ENCODE assay signal across 15 cellular contexts in the genomic region with DNA sequence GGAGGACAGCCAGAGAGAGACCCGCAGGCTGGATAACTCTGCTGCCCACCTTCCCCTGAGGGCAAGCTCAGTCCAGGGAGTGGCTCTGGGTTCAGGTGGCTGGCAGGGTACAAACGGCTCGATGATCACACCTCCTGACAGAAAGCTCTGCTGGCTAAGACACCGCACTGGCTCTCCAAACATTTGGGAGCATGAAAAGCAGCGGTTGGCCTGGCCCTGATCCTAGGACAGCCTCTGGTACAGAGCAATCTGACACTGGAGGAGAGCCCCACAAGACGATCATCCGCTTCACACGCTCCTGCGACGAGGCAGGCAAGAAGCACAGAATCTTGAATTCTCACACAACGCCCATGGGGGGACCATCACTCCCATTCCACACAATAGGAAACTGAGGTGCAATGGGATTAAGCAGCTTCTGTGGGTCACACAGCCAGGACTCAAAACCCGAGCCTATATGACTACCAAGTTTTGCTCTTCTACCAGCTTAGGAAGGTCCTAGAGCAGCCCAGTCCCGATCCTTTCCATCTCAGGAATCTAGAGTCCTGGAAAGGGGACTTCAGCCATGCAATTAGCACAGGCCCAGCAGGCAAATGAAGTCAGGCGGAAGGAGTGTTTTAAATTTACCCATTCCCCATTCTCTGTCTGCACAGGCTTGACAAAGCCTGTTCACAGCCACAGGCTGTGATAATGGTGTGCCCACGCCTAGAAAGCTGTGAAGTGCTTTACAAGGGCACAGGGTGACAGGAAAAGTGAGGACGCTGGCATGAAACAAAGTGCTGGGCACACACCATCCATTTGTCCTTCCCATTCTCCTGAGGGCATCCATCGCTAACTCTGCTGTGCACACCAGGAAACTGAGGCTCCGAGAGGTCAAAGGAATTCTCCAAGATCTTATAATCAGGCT.
DNase-seq lines count a peak whose midpoint lies in the region; ATAC-seq, FAIRE-seq and TF ChIP-seq lines count a peak whose summit lies in the region.
"Had no signal": no experiment of that assay in that cellular context is flagged by ENCODE, and none has a peak within 500 bp of the region (broad histone marks: within the 10 kb centered on the region; RNA-seq: fewer than 3 reads in every experiment).

No MANE protein-coding gene starts in this region.

- H3K4me1 Mint-ChIP-seq in immature natural killer cell, result peaks cover 88 to 94% of the 10 kb centered on the region in 2 donors

- H3K4me3 ChIP-seq in OCI-LY1 (ENCODE audit: low read depth, low read length, poor library complexity, severe bottlenecking) (peak overlapping the region; percentile 5), MG63 (no peak overlapping the region)

- peaks cover under 1 to 9% (median 8%) of the 10 kb centered on the region in 3 donors for H3K27me3 Mint-ChIP-seq in immature natural killer cell (ENCODE audit: low read depth in 3 of 3)

- H3K36me3 Mint-ChIP-seq in immature natural killer cell, result no peaks in the 10 kb centered on the region

- peak overlapping the region; percentile 65 to 94 (median 83) for H3K4me3 Mint-ChIP-seq in immature natural killer cell
- H3K4me3 Mint-ChIP-seq: activated naive CD4-positive, alpha-beta T cell treated with anti-CD3 and anti-CD28 coated beads for 36 hours; neural crest cell had no signal

- H3K9ac ChIP-seq in OCI-LY1 (ENCODE audit: low read length), result peak overlapping the region; percentile 70; the same call in 1 of the 2 replicates

- H3K4me2 ChIP-seq in OCI-LY1 (ENCODE audit: low read length), result peak overlapping the region; percentile 74; the same call in 1 of the 2 replicates

- TF ChIP-seq CTCF in OCI-LY1 (IDR thresholded peaks at IDR 0.05; ENCODE audit: low read length), result no peak

- in situ Hi-C loops in G401 (cut with HindIII; ENCODE audit: low sequenced_read_pairs), result no loop called here

- intact Hi-C loops in sciatic nerve (cut with DNase I), result no loop called here

- H3K27me3 ChIP-seq in OCI-LY1 (ENCODE audit: insufficient read depth, low read length), result no peaks in the 10 kb centered on the region
- no peaks in the 10 kb centered on the region for H3K27me3 ChIP-seq in MG63
- H3K27me3 ChIP-seq: BE2C had no signal

- peak overlapping the region; percentile 93 for H3K27ac ChIP-seq in OCI-LY1 (ENCODE audit: low read depth, low read length, poor library complexity, severe bottlenecking)

- H3F3A ChIP-seq in OCI-LY1 (ENCODE audit: insufficient read depth, low read length), result 0 out of 2 replicates have a peak, but pooled peaks cover 6% of the 10 kb centered on the region

- ATAC-seq in sciatic nerve (peak; percentile 76), GM21717 (IDR thresholded peaks at IDR 0.05; ENCODE audit: unreplicated experiment) (no peak)

- peaks cover 92% of the 10 kb centered on the region for H3K4me1 ChIP-seq in OCI-LY1 (ENCODE audit: insufficient read depth, low read length, severe bottlenecking)

- DNase-seq in G401 (ENCODE audit: low spot score) (peak; percentile 52), immature natural killer cell (peak in 2 of 3 donors; percentile 28 to 48), sciatic nerve (ENCODE audit: low spot score) (no peak), LoVo (ENCODE audit: low spot score) (no peak), HTR-8/SVneo (ENCODE audit: insufficient read length, low spot score) (no peak), MG63 (no peak)
- DNase-seq: activated naive CD4-positive, alpha-beta T cell treated with anti-CD3 and anti-CD28 coated beads for 36 hours; BE2C; MM.1S; NCI-H510A treated with DMSO at 0.1 percent for 48 hours had no signal

- FAIRE-seq in HTR-8/SVneo (lab: Jason Lieb, UNC), result no peak
- FAIRE-seq: bronchial epithelial cell, RCC 7860 had no signal

- H3K9me3 ChIP-seq in OCI-LY1 (ENCODE audit: low read length) (no peaks in the 10 kb centered on the region), MG63 (no peaks in the 10 kb centered on the region)
- H3K9me3 ChIP-seq: BE2C had no signal

- H2AFZ ChIP-seq in OCI-LY1 (ENCODE audit: low read length), result no peak overlapping the region

- no peaks in the 10 kb centered on the region for H3K9me3 Mint-ChIP-seq in immature natural killer cell
- H3K9me3 Mint-ChIP-seq: activated naive CD4-positive, alpha-beta T cell treated with anti-CD3 and anti-CD28 coated beads for 36 hours; neural crest cell had no signal

- H3K27ac Mint-ChIP-seq in immature natural killer cell, result peak overlapping the region; percentile 90 to 94 (median 92)
- H3K27ac Mint-ChIP-seq: activated naive CD4-positive, alpha-beta T cell treated with anti-CD3 and anti-CD28 coated beads for 36 hours had no signal

- H3K36me3 ChIP-seq in OCI-LY1 (ENCODE audit: insufficient read depth, low read length) (peaks cover 12% of the 10 kb centered on the region; the same call in 1 of the 2 replicates), MG63 (no peaks in the 10 kb centered on the region)
- H3K36me3 ChIP-seq: BE2C had no signal

- H4K20me1 ChIP-seq in OCI-LY1 (ENCODE audit: insufficient read depth, low read length), result no peaks in the 10 kb centered on the region

- H3K9me2 ChIP-seq in OCI-LY1 (ENCODE audit: low read depth, low read length), result no peaks in the 10 kb centered on the region

- H3K79me2 ChIP-seq in OCI-LY1 (ENCODE audit: insufficient read depth, low read length), result peaks cover 57% of the 10 kb centered on the region

Comparison
In these comparisons a context has a peak if more than half of its experiments do, and no peak if none do; other contexts are left out.
1. DNase-seq: peak in G401 (single experiment) and immature natural killer cell (2 of 3); none in sciatic nerve (single experiment), LoVo (single experiment), HTR-8/SVneo (single experiment) and MG63 (single experiment).